1 cellular context compared by ENCODE assay signal in genomic region chr11:61090521-61090920, GRCh38.
TF ChIP-seq lines count a peak whose summit lies in the region.

No MANE protein-coding gene starts in this region.

TF ChIP-seq in HepG2, 621 proteins besides CTCF, POLR2A, EP300 and RAD21:
- TF ChIP-seq ZNF7 (CRISPR knock-in tag; IDR thresholded peaks at IDR 0.05) (no peak), ZNF768 (CRISPR knock-in tag; IDR thresholded peaks at IDR 0.05) (peak; percentile 52; the same call in 1 of the 2 replicates)
TF ChIP-seq in HepG2: peak in this region for 1.
